1 cellular context compared by ENCODE assay signal in the genomic region with DNA sequence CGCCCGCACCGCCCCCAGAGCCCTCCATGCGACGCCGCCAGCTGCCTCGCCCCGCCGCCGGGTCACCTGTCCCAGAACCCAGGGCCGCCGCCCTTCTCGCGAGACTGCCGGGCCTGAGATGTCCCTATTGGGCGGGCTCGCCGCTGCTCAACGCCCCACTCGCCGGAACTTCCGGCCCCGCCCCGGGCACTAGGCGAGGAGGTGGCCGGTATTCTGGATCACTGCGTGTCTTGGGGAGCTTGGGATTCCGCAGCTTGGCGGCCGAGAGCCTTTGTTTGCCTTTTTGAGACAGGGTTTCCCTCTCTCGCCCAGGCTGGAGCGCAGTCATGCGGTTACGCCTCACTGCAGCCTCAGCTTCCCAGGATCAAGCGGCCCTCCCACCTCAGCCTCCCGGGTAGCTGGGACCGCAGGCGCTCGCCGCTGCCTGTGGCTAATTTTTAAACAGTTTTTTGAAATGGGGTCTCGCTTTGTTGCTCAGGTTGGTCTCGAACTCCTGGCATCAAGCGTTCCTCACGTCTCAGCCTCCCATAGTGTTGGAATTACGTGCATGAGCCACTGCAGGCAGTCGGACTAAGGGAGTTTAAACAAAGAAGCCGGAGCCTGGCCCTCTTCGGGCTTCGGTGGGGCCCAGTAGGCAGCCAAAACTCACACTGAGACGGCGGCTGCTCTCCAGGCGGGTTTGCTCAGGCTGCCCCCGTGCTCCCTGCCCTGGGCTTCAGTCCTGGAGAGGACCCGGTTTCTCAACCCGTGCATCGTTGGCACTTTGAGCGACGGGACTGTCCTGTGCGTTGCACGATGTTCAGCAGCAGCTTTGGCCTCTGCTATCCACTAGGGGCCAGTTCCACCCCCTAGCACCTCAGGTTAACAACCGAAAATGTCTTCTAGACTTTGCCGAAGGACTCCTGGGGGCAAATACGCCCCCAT.
TF ChIP-seq lines count a peak whose summit lies in the region.

Gene SLC15A4, minus strand, starts transcription at position 43 of the 924 bp plus-strand sequence. Its CDS starts 15 bp downstream, at position 28.

TF ChIP-seq in GM12878, 131 proteins besides CTCF, POLR2A, EP300 and RAD21 (continued from another document and continues in another):
- TF ChIP-seq RELB (IDR thresholded peaks at IDR 0.05; ENCODE audit: low read depth), result peak; percentile 74; the same call in 1 of the 2 replicates
- TF ChIP-seq IRF3 (IDR thresholded peaks at IDR 0.05), result 0 out of 2 replicates have a peak, but pooled peaks have one; percentile 61
- peak; percentile 97 for TF ChIP-seq BRCA1 (IDR thresholded peaks at IDR 0.05; ENCODE audit: low read depth, low read length)
- TF ChIP-seq BCL11A (IDR thresholded peaks at IDR 0.05; ENCODE audit: low read depth, low read length), result 0 out of 2 replicates have a peak, but pooled peaks have one; percentile 14
- TF ChIP-seq MTA3 (IDR thresholded peaks at IDR 0.05; ENCODE audit: borderline replicate concordance, low read length), result peak; percentile 51; the same call in 1 of the 2 replicates
- peak; percentile 97 for TF ChIP-seq CBFB (IDR thresholded peaks at IDR 0.05; ENCODE audit: low read depth)
- TF ChIP-seq EED (IDR thresholded peaks at IDR 0.05; ENCODE audit: low read depth), result peak; percentile 69
- no peak for TF ChIP-seq RFX5 (IDR thresholded peaks at IDR 0.05; ENCODE audit: low read depth, low read length)
- no peak for TF ChIP-seq STAT3 (IDR thresholded peaks at IDR 0.05; ENCODE audit: low read depth, low read length)
- no peak for TF ChIP-seq BMI1 (IDR thresholded peaks at IDR 0.05; ENCODE audit: borderline replicate concordance)
- TF ChIP-seq ZBTB40 (IDR thresholded peaks at IDR 0.05; ENCODE audit: borderline replicate concordance), result peak; percentile 93
- peak; percentile 78 for TF ChIP-seq DPF2 (IDR thresholded peaks at IDR 0.05)
- TF ChIP-seq YY1 (IDR thresholded peaks at IDR 0.05; ENCODE audit: low read depth, low read length), result peak; percentile 84
- no peak for TF ChIP-seq ZZZ3 (IDR thresholded peaks at IDR 0.05; ENCODE audit: control insufficient read depth, insufficient read length, low read depth)
- no peak for TF ChIP-seq MYB (IDR thresholded peaks at IDR 0.05; ENCODE audit: borderline replicate concordance, low read depth, low read length)
- TF ChIP-seq CREB1 (IDR thresholded peaks at IDR 0.05; ENCODE audit: low read depth), result peak; percentile 43; the same call in 1 of the 2 replicates
- TF ChIP-seq RCOR1 (conservative IDR thresholded peaks at IDR 0.05; ENCODE audit: low read depth, low read length), result peak; percentile 99
- 0 out of 2 replicates have a peak, but pooled peaks have one; percentile 5 for TF ChIP-seq GATAD2B (conservative IDR thresholded peaks at IDR 0.05; ENCODE audit: low read depth)
- TF ChIP-seq HCFC1 (IDR thresholded peaks at IDR 0.05; ENCODE audit: low read length), result peak; percentile 62
- peak; percentile 100 for TF ChIP-seq CHD2 (IDR thresholded peaks at IDR 0.05; ENCODE audit: borderline replicate concordance, low read depth, low read length)
- TF ChIP-seq GABPA (IDR thresholded peaks at IDR 0.05; ENCODE audit: low read depth), result peak; percentile 92
- TF ChIP-seq, protein P1, sequence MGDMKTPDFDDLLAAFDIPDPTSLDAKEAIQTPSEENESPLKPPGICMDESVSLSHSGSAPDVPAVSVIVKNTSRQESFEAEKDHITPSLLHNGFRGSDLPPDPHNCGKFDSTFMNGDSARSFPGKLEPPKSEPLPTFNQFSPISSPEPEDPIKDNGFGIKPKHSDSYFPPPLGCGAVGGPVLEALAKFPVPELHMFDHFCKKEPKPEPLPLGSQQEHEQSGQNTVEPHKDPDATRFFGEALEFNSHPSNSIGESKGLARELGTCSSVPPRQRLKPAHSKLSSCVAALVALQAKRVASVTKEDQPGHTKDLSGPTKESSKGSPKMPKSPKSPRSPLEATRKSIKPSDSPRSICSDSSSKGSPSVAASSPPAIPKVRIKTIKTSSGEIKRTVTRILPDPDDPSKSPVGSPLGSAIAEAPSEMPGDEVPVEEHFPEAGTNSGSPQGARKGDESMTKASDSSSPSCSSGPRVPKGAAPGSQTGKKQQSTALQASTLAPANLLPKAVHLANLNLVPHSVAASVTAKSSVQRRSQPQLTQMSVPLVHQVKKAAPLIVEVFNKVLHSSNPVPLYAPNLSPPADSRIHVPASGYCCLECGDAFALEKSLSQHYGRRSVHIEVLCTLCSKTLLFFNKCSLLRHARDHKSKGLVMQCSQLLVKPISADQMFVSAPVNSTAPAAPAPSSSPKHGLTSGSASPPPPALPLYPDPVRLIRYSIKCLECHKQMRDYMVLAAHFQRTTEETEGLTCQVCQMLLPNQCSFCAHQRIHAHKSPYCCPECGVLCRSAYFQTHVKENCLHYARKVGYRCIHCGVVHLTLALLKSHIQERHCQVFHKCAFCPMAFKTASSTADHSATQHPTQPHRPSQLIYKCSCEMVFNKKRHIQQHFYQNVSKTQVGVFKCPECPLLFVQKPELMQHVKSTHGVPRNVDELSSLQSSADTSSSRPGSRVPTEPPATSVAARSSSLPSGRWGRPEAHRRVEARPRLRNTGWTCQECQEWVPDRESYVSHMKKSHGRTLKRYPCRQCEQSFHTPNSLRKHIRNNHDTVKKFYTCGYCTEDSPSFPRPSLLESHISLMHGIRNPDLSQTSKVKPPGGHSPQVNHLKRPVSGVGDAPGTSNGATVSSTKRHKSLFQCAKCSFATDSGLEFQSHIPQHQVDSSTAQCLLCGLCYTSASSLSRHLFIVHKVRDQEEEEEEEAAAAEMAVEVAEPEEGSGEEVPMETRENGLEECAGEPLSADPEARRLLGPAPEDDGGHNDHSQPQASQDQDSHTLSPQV (IDR thresholded peaks at IDR 0.05), result no peak
- TF ChIP-seq TCF12 (IDR thresholded peaks at IDR 0.05; ENCODE audit: low read depth, low read length), result peak; percentile 87
- TF ChIP-seq TAF1 (IDR thresholded peaks at IDR 0.05; ENCODE audit: borderline replicate concordance, low read depth, low read length), result peak; percentile 93
- peak; percentile 63 to 77 for TF ChIP-seq IKZF2 (IDR thresholded peaks at IDR 0.05)
- peak; percentile 15; the same call in 1 of the 2 replicates for TF ChIP-seq ZNF687 (IDR thresholded peaks at IDR 0.05)
- TF ChIP-seq LARP7 (IDR thresholded peaks at IDR 0.05), result peak; percentile 69
- TF ChIP-seq SRF (IDR thresholded peaks at IDR 0.05; ENCODE audit: low read depth in 2 of 2, low read length in 2 of 2), result 0 out of 4 replicates have a peak, but pooled peaks of 1 of the 2 experiments have one; percentile 36
- peak; percentile 44; the same call in 1 of the 2 replicates for TF ChIP-seq HDGF (IDR thresholded peaks at IDR 0.05)
- TF ChIP-seq BACH1 (IDR thresholded peaks at IDR 0.05; ENCODE audit: borderline replicate concordance), result peak; percentile 7; the same call in 1 of the 2 replicates
- TF ChIP-seq POLR2AphosphoS5 (IDR thresholded peaks at IDR 0.05; ENCODE audit: low read length), result peak; percentile 96
- TF ChIP-seq, protein P2, sequence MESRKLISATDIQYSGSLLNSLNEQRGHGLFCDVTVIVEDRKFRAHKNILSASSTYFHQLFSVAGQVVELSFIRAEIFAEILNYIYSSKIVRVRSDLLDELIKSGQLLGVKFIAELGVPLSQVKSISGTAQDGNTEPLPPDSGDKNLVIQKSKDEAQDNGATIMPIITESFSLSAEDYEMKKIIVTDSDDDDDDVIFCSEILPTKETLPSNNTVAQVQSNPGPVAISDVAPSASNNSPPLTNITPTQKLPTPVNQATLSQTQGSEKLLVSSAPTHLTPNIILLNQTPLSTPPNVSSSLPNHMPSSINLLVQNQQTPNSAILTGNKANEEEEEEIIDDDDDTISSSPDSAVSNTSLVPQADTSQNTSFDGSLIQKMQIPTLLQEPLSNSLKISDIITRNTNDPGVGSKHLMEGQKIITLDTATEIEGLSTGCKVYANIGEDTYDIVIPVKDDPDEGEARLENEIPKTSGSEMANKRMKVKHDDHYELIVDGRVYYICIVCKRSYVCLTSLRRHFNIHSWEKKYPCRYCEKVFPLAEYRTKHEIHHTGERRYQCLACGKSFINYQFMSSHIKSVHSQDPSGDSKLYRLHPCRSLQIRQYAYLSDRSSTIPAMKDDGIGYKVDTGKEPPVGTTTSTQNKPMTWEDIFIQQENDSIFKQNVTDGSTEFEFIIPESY (IDR thresholded peaks at IDR 0.05), result no peak
- TF ChIP-seq TBL1XR1 (IDR thresholded peaks at IDR 0.05; ENCODE audit: low read depth, low read length), result no peak
- no peak for TF ChIP-seq TARDBP (IDR thresholded peaks at IDR 0.05; ENCODE audit: borderline replicate concordance)
- TF ChIP-seq MXI1 (IDR thresholded peaks at IDR 0.05; ENCODE audit: low read depth, low read length), result peak; percentile 85
- TF ChIP-seq, protein P3, sequence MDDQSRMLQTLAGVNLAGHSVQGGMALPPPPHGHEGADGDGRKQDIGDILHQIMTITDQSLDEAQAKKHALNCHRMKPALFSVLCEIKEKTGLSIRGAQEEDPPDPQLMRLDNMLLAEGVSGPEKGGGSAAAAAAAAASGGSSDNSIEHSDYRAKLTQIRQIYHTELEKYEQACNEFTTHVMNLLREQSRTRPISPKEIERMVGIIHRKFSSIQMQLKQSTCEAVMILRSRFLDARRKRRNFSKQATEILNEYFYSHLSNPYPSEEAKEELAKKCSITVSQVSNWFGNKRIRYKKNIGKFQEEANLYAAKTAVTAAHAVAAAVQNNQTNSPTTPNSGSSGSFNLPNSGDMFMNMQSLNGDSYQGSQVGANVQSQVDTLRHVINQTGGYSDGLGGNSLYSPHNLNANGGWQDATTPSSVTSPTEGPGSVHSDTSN (IDR thresholded peaks at IDR 0.05; ENCODE audit: insufficient replicate concordance, low read depth, low read length), result peak; percentile 95
- no peak for TF ChIP-seq SREBF2 (IDR thresholded peaks at IDR 0.05; ENCODE audit: low read length)
- TF ChIP-seq ZNF207 (IDR thresholded peaks at IDR 0.05; ENCODE audit: borderline replicate concordance), result peak; percentile 76; the same call in 1 of the 2 replicates
